In genomic region chr18:36693931-36694661, GRCh38 we compare ENCODE assay signal across 14 cellular contexts.
DNase-seq lines count a peak whose midpoint lies in the region; ATAC-seq, FAIRE-seq and TF ChIP-seq lines count a peak whose summit lies in the region.
"Had no signal": no experiment of that assay in that cellular context is flagged by ENCODE, and none has a peak within 500 bp of the region (broad histone marks: within the 10 kb centered on the region; RNA-seq: fewer than 3 reads in every experiment).

No MANE protein-coding gene starts in this region.

- no peak for TF ChIP-seq CTCF in WERI-Rb-1 (IDR thresholded peaks at IDR 0.05; ENCODE audit: low read depth, low read length)
- no peak for TF ChIP-seq CTCF in mesothelial cell of epicardium (IDR thresholded peaks at IDR 0.05; ENCODE audit: unreplicated experiment)

- H3K4me1 Mint-ChIP-seq in mesothelial cell of epicardium = peaks cover 33% of the 10 kb centered on the region

- no peaks in the 10 kb centered on the region for H3K9me3 ChIP-seq in WERI-Rb-1 (ENCODE audit: severe bottlenecking)

- no peaks in the 10 kb centered on the region for H3K9me3 Mint-ChIP-seq in mesothelial cell of epicardium
- H3K9me3 Mint-ChIP-seq: T-helper 1 cell treated with Interleukin-12 subunit alpha and Interleukin-12 subunit beta and Interleukin-4 antibody, amounts not matched to agents 30 μg/mL and 1 μg/mL, for 36 hours had no signal

- H3K27ac Mint-ChIP-seq in mesothelial cell of epicardium = peak overlapping the region; percentile 80
- H3K27ac Mint-ChIP-seq: T-helper 1 cell treated with Interleukin-12 subunit alpha and Interleukin-12 subunit beta and Interleukin-4 antibody, amounts not matched to agents 30 μg/mL and 1 μg/mL, for 36 hours had no signal

- H3K27me3 Mint-ChIP-seq in mesothelial cell of epicardium (ENCODE audit: low read depth) = no peaks in the 10 kb centered on the region

- H3K36me3 ChIP-seq in WERI-Rb-1 = no peaks in the 10 kb centered on the region

- peak overlapping the region; percentile 60 for H3K27ac ChIP-seq in WERI-Rb-1
- H3K27ac ChIP-seq: C4-2B had no signal

- H3K4me3 ChIP-seq in WERI-Rb-1 (ENCODE audit: low read depth, low read length) = no peak overlapping the region; the same call in none of the 2 replicates

- DNase-seq in AG20443 (ENCODE audit: low spot score) = peak; percentile 58
- DNase-seq in NCI-H128 (lab: John Stamatoyannopoulos, UW; ENCODE audit: unreplicated experiment) = peak; percentile 74
- DNase-seq in WERI-Rb-1 = peak; percentile 55
- no peak for DNase-seq in mesothelial cell of epicardium (ENCODE audit: low spot score in 2 of 2, unreplicated experiment in 2 of 2)
- no peak for DNase-seq in activated CD4-positive, CD25-positive, alpha-beta regulatory T cell treated with anti-CD3 and anti-CD28 coated beads, Interleukin-2, amount 50 U/mL, for 72 hours
- no peak for DNase-seq in GM12891 (ENCODE audit: insufficient read length, low spot score)
- DNase-seq in T1000 (lab: John Stamatoyannopoulos, UW) = no peak
- DNase-seq: activated effector memory CD4-positive, alpha-beta T cell treated with anti-CD3 and anti-CD28 coated beads, Interleukin-2, amount 50 U/mL, for 16 hours; KBM-7; mammary epithelial cell; trophoblast cell had no signal

- peak overlapping the region; percentile 48 for H3K4me3 Mint-ChIP-seq in mesothelial cell of epicardium
- H3K4me3 Mint-ChIP-seq: T-helper 1 cell treated with Interleukin-12 subunit alpha and Interleukin-12 subunit beta and Interleukin-4 antibody, amounts not matched to agents 30 μg/mL and 1 μg/mL, for 36 hours had no signal

- no peak for TF ChIP-seq POLR2A in GM12891 (IDR thresholded peaks at IDR 0.05; ENCODE audit: low read depth, low read length)

- no peaks in the 10 kb centered on the region for H3K36me3 Mint-ChIP-seq in mesothelial cell of epicardium

- no peak for FAIRE-seq in GM12891 (lab: Jason Lieb, UNC)

- no peak for ATAC-seq in GM18873 (IDR thresholded peaks at IDR 0.05; ENCODE audit: low FRiP score, unreplicated experiment)

- H3K27me3 ChIP-seq in WERI-Rb-1 (ENCODE audit: insufficient read depth, low read depth, severe bottlenecking) = no peaks in the 10 kb centered on the region

TF ChIP-seq in GM12891, 5 proteins besides CTCF, POLR2A, EP300 and RAD21:
- no peak for TF ChIP-seq POU2F2 (IDR thresholded peaks at IDR 0.05; ENCODE audit: low read depth, low read length)
- TF ChIP-seq TAF1 (IDR thresholded peaks at IDR 0.05; ENCODE audit: low read depth, low read length) = no peak
- TF ChIP-seq SPI1 (IDR thresholded peaks at IDR 0.05; ENCODE audit: low read depth, low read length) = no peak
- no peak for TF ChIP-seq PAX5 (IDR thresholded peaks at IDR 0.05; ENCODE audit: insufficient read depth, low read length, severe bottlenecking)
- no peak for TF ChIP-seq POLR2AphosphoS5 (IDR thresholded peaks at IDR 0.05; ENCODE audit: low read depth, low read length)

Comparison
In these comparisons a context has a peak if more than half of its experiments do, and no peak if none do; other contexts are left out.
1. DNase-seq: peak in AG20443 (single experiment), NCI-H128 (single experiment) and WERI-Rb-1 (single experiment); none in mesothelial cell of epicardium (0 of 2), activated CD4-positive, CD25-positive, alpha-beta regulatory T cell treated with anti-CD3 and anti-CD28 coated beads, Interleukin-2, amount 50 U/mL, for 72 hours (single experiment), GM12891 (single experiment) and T1000 (single experiment).